In genomic region chr6:124870611-124871201, GRCh38 we compare ENCODE assay signal across 8 cellular contexts.
DNase-seq lines count a peak whose midpoint lies in the region; ATAC-seq, FAIRE-seq and TF ChIP-seq lines count a peak whose summit lies in the region.

No MANE protein-coding gene starts in this region.

- no peaks in the 10 kb centered on the region for H3K9me3 ChIP-seq in ascending aorta
- H3K9me3 ChIP-seq in HepG2 (ENCODE audit: low read length): no peaks in the 10 kb centered on the region
- H3K9me3 ChIP-seq in T-helper 17 cell (ENCODE audit: control insufficient read depth, low read length, poor library complexity, severe bottlenecking): no peaks in the 10 kb centered on the region

- no peak overlapping the region for H3K27ac Mint-ChIP-seq in T-helper 17 cell

- peaks cover 19% of the 10 kb centered on the region for H3K27me3 Mint-ChIP-seq in T-helper 17 cell

- no peak overlapping the region for H3K4me3 Mint-ChIP-seq in T-helper 17 cell

- CTCF ChIA-PET in HepG2 (lab: Yijun Ruan, JAX; ENCODE audit: low intra/inter-chr PET ratio, low total read pairs): interaction anchor here (3.9 kb wide), 1 partner anchor 244 kb away, joined by 61 read pairs; no protein-coding TSS in a partner anchor

- no TSS peak for BruUV-seq in HepG2 (replicated peaks; lab: Mats Ljungman, UMichigan)

- intact Hi-C loops in ascending aorta (cut with DNase I) (loop anchor here (1.0 to 10.0 kb wide), 3 partner anchors 244 to 914 kb away; partner anchors contain the start of gene HDDC2), HepG2 (cut with micrococcal nuclease; ENCODE audit: unreplicated experiment) (loop anchor here (1.0 to 5.0 kb wide), 2 partner anchors 244 to 442 kb away; no protein-coding TSS in a partner anchor)

- H3K4me1 ChIP-seq in ascending aorta (no peaks in the 10 kb centered on the region), HepG2 (ENCODE audit: insufficient read depth, low read length) (no peaks in the 10 kb centered on the region)

- POLR2A ChIA-PET in HepG2 (lab: Yijun Ruan, JAX): no interaction called here

- 37% methylated on average over 2 of the region's 2 CpGs for WGBS in HepG2 (ENCODE audit: low lambda C conversion rate)

- peak; percentile 91 for TF ChIP-seq CTCF in AG10803 (conservative IDR thresholded peaks at IDR 0.05; ENCODE audit: low read length)
- TF ChIP-seq CTCF in ascending aorta (IDR thresholded peaks at IDR 0.05): peak; percentile 58 to 83 (median 64)
- TF ChIP-seq CTCF in HepG2 (CRISPR knock-in tag; IDR thresholded peaks at IDR 0.05): peak; percentile 54

- no peak overlapping the region for H3K9ac ChIP-seq in HepG2 (ENCODE audit: insufficient read depth, low read depth, low read length)

- no peak overlapping the region for H3K4me2 ChIP-seq in HepG2 (ENCODE audit: low read depth, low read length)

- no peaks in the 10 kb centered on the region for H3K79me2 ChIP-seq in HepG2 (ENCODE audit: insufficient read depth, low read length)

- TF ChIP-seq POLR2A in HepG2 (IDR thresholded peaks at IDR 0.05; ENCODE audit: insufficient read depth in 1 of 2, low read depth in 2 of 2, low read length in 2 of 2): no peak

- in situ Hi-C loops in HepG2 (cut with HindIII; ENCODE audit: extremely low pct_ligation_motif_present, low pct_unique_long_range_greater_than_20kb): loop anchor here (5.0 to 25.0 kb wide), 2 partner anchors 242 to 892 kb away; no protein-coding TSS in a partner anchor

- H3K27me3 ChIP-seq in ascending aorta: no peaks in the 10 kb centered on the region
- H3K27me3 ChIP-seq in HepG2 (ENCODE audit: control insufficient read depth in 1 of 2, insufficient read depth in 2 of 2, low read length in 2 of 2): no peaks in the 10 kb centered on the region

- H3K27ac ChIP-seq in ascending aorta (no peak overlapping the region), HepG2 (ENCODE audit: extremely low read length, insufficient read depth, low read length) (no peak overlapping the region)

- peak; percentile 54 for DNase-seq in AG10803 (ENCODE audit: low read depth)
- peak; percentile 14 for DNase-seq in HT1080 (ENCODE audit: low read depth)
- no peak for DNase-seq in ascending aorta (ENCODE audit: low spot score in 2 of 2)
- peak; percentile 14 for DNase-seq in HepG2 (ENCODE audit: low spot score)
- DNase-seq in T-helper 17 cell: no peak

- no peak for TF ChIP-seq EP300 in HepG2 (IDR thresholded peaks at IDR 0.05; ENCODE audit: low read depth in 2 of 2, low read length in 2 of 2)
- TF ChIP-seq EP300 in HepG2 (CRISPR knock-in tag; IDR thresholded peaks at IDR 0.05; ENCODE audit: borderline replicate concordance): no peak

- H2AFZ ChIP-seq in HepG2 (ENCODE audit: low read length): no peak overlapping the region

- H3K36me3 Mint-ChIP-seq in T-helper 17 cell (ENCODE audit: low read depth): no peaks in the 10 kb centered on the region

- no peaks in the 10 kb centered on the region for H3K36me3 ChIP-seq in ascending aorta
- H3K36me3 ChIP-seq in HepG2 (replicated peaks in 1 of 2; ENCODE audit: control insufficient read depth in 1 of 2, insufficient read depth in 2 of 2, low read length in 2 of 2): no peaks in the 10 kb centered on the region

- H4K20me1 ChIP-seq in HepG2 (ENCODE audit: insufficient read depth, low read length): no peaks in the 10 kb centered on the region

- ATAC-seq in HepG2 (no peak), HG03280 (IDR thresholded peaks at IDR 0.05; ENCODE audit: unreplicated experiment) (no peak), GM21447 (IDR thresholded peaks at IDR 0.05; ENCODE audit: unreplicated experiment) (no peak), GM19035 (IDR thresholded peaks at IDR 0.05; ENCODE audit: unreplicated experiment) (no peak), T-helper 17 cell (no peak)

- 0 out of 2 replicates have a peak, but pooled peaks have one; percentile 33 for TF ChIP-seq RAD21 in HepG2 (CRISPR knock-in tag; IDR thresholded peaks at IDR 0.05)

- H3K4me3 ChIP-seq in AG10803 (ENCODE audit: low read length): no peak overlapping the region
- H3K4me3 ChIP-seq in ascending aorta: peak overlapping the region in 1 of 2 donors; percentile 7
- no peak overlapping the region for H3K4me3 ChIP-seq in HepG2 (replicated peaks in 1 of 3; ENCODE audit: insufficient read depth in 1 of 3, low read depth in 2 of 3, low read length in 3 of 3)

- H3K4me1 Mint-ChIP-seq in T-helper 17 cell: peaks cover 2% of the 10 kb centered on the region

- FAIRE-seq in HepG2 (lab: Jason Lieb, UNC): peak; percentile 83

TF ChIP-seq in HepG2, 621 proteins besides CTCF, POLR2A, EP300 and RAD21:
- TF ChIP-seq SMC3 (IDR thresholded peaks at IDR 0.05; ENCODE audit: low read length): peak; percentile 33; the same call in 1 of the 2 replicates
- no peak for TF ChIP-seq POLR2G (IDR thresholded peaks at IDR 0.05; ENCODE audit: low read depth, low read length)
- no peak for TF ChIP-seq HNF1A (IDR thresholded peaks at IDR 0.05; ENCODE audit: low read depth)
- no peak for TF ChIP-seq HNF1A (CRISPR knock-in tag; IDR thresholded peaks at IDR 0.05; ENCODE audit: borderline replicate concordance)
- TF ChIP-seq STAG1 (CRISPR knock-in tag; IDR thresholded peaks at IDR 0.05): peak; percentile 71
- no peak for TF ChIP-seq ARID4A (CRISPR knock-in tag; IDR thresholded peaks at IDR 0.05; ENCODE audit: borderline replicate concordance)
- TF ChIP-seq ZNF44 (CRISPR knock-in tag; IDR thresholded peaks at IDR 0.05): no peak
- TF ChIP-seq THYN1 (CRISPR knock-in tag; IDR thresholded peaks at IDR 0.05; ENCODE audit: borderline replicate concordance, low read depth): no peak

Comparison
In these comparisons a context has a peak if more than half of its experiments do, and no peak if none do; other contexts are left out.
1. DNase-seq: peak in AG10803 (single experiment), HT1080 (single experiment) and HepG2 (single experiment); none in ascending aorta (0 of 2) and T-helper 17 cell (0 of 3).
2. Peak in every context shown above with its lines, with median percentiles within 50 percentile points of each other: CTCF ChIP-seq.